8 cellular contexts compared by ENCODE assay signal in the genomic region with DNA sequence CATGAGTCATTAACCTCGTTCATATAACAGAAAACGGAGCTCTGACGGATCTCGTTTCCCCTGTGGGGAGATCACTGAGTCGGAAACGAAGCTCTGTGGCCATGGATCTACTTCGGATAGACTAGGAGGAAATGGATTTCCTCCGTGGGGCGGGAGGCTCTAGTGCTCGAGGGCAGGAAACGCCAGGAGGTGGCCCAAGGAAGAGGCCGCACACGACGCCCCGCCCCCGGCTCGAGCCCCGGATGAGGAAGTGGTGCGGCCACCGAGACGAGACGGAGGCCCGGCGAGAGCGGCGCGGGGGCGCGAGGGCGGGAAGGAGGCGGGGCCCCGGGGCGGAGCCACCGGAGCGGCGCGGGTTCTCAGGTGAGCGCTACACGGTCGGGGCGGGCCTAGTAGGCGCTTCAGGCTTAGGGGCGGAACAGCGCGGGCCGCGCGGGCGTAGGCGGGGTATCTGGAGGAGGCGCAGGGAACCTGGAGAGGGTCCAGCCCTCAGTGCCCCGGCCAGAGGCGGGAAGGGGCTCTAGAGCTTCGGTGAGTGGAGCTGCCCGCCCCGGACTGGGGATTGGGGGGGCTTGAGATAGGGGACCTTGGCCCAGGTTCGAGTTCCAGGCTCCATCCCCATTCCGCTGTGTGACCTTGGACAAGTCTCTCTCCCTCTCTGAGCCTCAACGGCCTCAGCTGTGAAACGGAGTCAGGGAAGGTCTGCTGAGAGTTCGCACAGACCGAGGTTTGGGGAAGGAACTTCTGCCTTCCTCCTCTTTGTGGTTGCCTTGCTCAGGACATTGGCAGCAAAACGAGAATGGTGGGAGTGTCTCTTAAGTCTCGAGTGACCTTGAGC. TPM values are rescaled to one million over a fixed set of nuclear protein-coding genes. Genes with fewer than 3 reads are reported as not detected.
DNase-seq lines count a peak whose midpoint lies in the region; ATAC-seq and TF ChIP-seq lines count a peak whose summit lies in the region.

TSS of gene DEPDC5 (plus strand) at position 386 of the 838 bp plus-strand sequence. CDS start 903 bp downstream, outside the sequence.

- H3K4me1 Mint-ChIP-seq in T-helper 1 cell treated with Interleukin-12 subunit alpha and Interleukin-12 subunit beta and Interleukin-4 antibody, amounts not matched to agents 30 μg/mL and 1 μg/mL, for 36 hours (ENCODE audit: low read depth): peaks cover 38% of the 10 kb centered on the region
- H3K4me1 Mint-ChIP-seq in progenitor cell of endocrine pancreas (ENCODE audit: low read depth): peaks cover 36% of the 10 kb centered on the region

- in situ Hi-C loops in GM13976 (cut with MboI; ENCODE audit: low sequenced_read_pairs, unreplicated experiment): no loop called here

- no peaks in the 10 kb centered on the region for H3K9me3 ChIP-seq in upper lobe of right lung

- peak within 1 kb of the TSS; percentile 98 for H3K27ac Mint-ChIP-seq in T-helper 1 cell treated with Interleukin-12 subunit alpha and Interleukin-12 subunit beta and Interleukin-4 antibody, amounts not matched to agents 30 μg/mL and 1 μg/mL, for 36 hours
- peak within 1 kb of the TSS; percentile 99 for H3K27ac Mint-ChIP-seq in progenitor cell of endocrine pancreas

- H3K4me3 ChIP-seq in upper lobe of right lung: peak within 1 kb of the TSS; percentile 80

- H3K4me1 ChIP-seq in upper lobe of right lung: peaks cover 29% of the 10 kb centered on the region

- TF ChIP-seq CTCF in GM13976 (IDR thresholded peaks at IDR 0.05; ENCODE audit: borderline replicate concordance, control extremely low read depth, extremely low read depth, insufficient read depth, missing control alignments) (no peak), progenitor cell of endocrine pancreas (IDR thresholded peaks at IDR 0.05; ENCODE audit: unreplicated experiment) (no peak), upper lobe of right lung (IDR thresholded peaks at IDR 0.05) (no peak)

- peak; percentile 98 for DNase-seq in GM13976 (ENCODE audit: low spot score)
- peak; percentile 88 for DNase-seq in NCI-H1694 treated with DMSO at 0.1 percent for 48 hours (lab: John Stamatoyannopoulos, UW)
- DNase-seq in amniotic stem cell (lab: John Stamatoyannopoulos, UW): peak; percentile 86
- peak; percentile 96 for DNase-seq in left cardiac atrium
- peak; percentile 96 for DNase-seq in progenitor cell of endocrine pancreas (ENCODE audit: low spot score, unreplicated experiment)
- peak; percentile 98 for DNase-seq in upper lobe of right lung

- intact Hi-C loops in left cardiac atrium (cut with DNase I): no loop called here
- intact Hi-C loops in upper lobe of right lung (cut with DNase I): no loop called here

- peak; percentile 55 for ATAC-seq in HG02870 (IDR thresholded peaks at IDR 0.05; ENCODE audit: unreplicated experiment)
- ATAC-seq in left cardiac atrium: peak; percentile 90 to 92
- ATAC-seq in upper lobe of right lung: peak; percentile 92

- H3K4me3 Mint-ChIP-seq in T-helper 1 cell treated with Interleukin-12 subunit alpha and Interleukin-12 subunit beta and Interleukin-4 antibody, amounts not matched to agents 30 μg/mL and 1 μg/mL, for 36 hours: peak within 1 kb of the TSS; percentile 82
- H3K4me3 Mint-ChIP-seq in progenitor cell of endocrine pancreas (ENCODE audit: low read depth): peak within 1 kb of the TSS; percentile 82

- H3K27ac ChIP-seq in upper lobe of right lung: peak within 1 kb of the TSS; percentile 94

- H3K36me3 Mint-ChIP-seq in T-helper 1 cell treated with Interleukin-12 subunit alpha and Interleukin-12 subunit beta and Interleukin-4 antibody, amounts not matched to agents 30 μg/mL and 1 μg/mL, for 36 hours (ENCODE audit: low read depth): no peaks in the 10 kb centered on the region
- H3K36me3 Mint-ChIP-seq in progenitor cell of endocrine pancreas (ENCODE audit: insufficient read depth): no peaks in the 10 kb centered on the region

- no peaks in the 10 kb centered on the region for H3K9me3 Mint-ChIP-seq in T-helper 1 cell treated with Interleukin-12 subunit alpha and Interleukin-12 subunit beta and Interleukin-4 antibody, amounts not matched to agents 30 μg/mL and 1 μg/mL, for 36 hours
- H3K9me3 Mint-ChIP-seq in progenitor cell of endocrine pancreas (ENCODE audit: low read depth): no peaks in the 10 kb centered on the region

- peaks cover 7% of the 10 kb centered on the region for H3K36me3 ChIP-seq in upper lobe of right lung

- H3K27me3 ChIP-seq in upper lobe of right lung: no peaks in the 10 kb centered on the region

- H3K27me3 Mint-ChIP-seq in T-helper 1 cell treated with Interleukin-12 subunit alpha and Interleukin-12 subunit beta and Interleukin-4 antibody, amounts not matched to agents 30 μg/mL and 1 μg/mL, for 36 hours (ENCODE audit: low read depth): no peaks in the 10 kb centered on the region
- H3K27me3 Mint-ChIP-seq in progenitor cell of endocrine pancreas: no peaks in the 10 kb centered on the region

RNA-seq across cellular contexts. Expression of gene DEPDC5, which starts in this region (rescaled TPM):
- total RNA-seq in left cardiac atrium: 10 to 100 TPM; 12.2 to 14.7 TPM
- total RNA-seq in progenitor cell of endocrine pancreas: 33.0 and 39.8 TPM in 2 replicates
- total RNA-seq in upper lobe of right lung: 24.7 TPM

Comparison
In these comparisons a context has a peak if more than half of its experiments do, and no peak if none do; other contexts are left out.
1. Peak in every context shown above with its lines: DNase-seq, ATAC-seq, H3K4me3 ChIP-seq and H3K27ac ChIP-seq.